Comparison of ENCODE assay signal across 1 cellular context in genomic region chr5:95864944-95865504, GRCh38.
A peak's percentile ranks its signal among the peaks of the same experiment; 100 is the strongest.
TF ChIP-seq lines count a peak whose summit lies in the region.

No MANE protein-coding gene starts in this region.

TF ChIP-seq in HepG2, 621 proteins besides CTCF, POLR2A, EP300 and RAD21 (continued from another document and continues in another):
- TF ChIP-seq AHDC1 (CRISPR knock-in tag; IDR thresholded peaks at IDR 0.05; ENCODE audit: borderline replicate concordance) (peak; percentile 81; the same call in 1 of the 2 replicates), CBX2 (IDR thresholded peaks at IDR 0.05; ENCODE audit: low read depth, low read length) (no peak), CBX2 (CRISPR knock-in tag; IDR thresholded peaks at IDR 0.05; ENCODE audit: low read depth) (no peak), MEIS1 (CRISPR knock-in tag; IDR thresholded peaks at IDR 0.05; ENCODE audit: borderline replicate concordance) (peak; percentile 86; the same call in 1 of the 2 replicates), RCOR2 (CRISPR knock-in tag; IDR thresholded peaks at IDR 0.05) (peak; percentile 75), SRY (CRISPR knock-in tag; IDR thresholded peaks at IDR 0.05) (no peak), BCL3 (CRISPR knock-in tag; IDR thresholded peaks at IDR 0.05) (peak; percentile 92), GMEB1 (CRISPR knock-in tag; IDR thresholded peaks at IDR 0.05; ENCODE audit: borderline replicate concordance) (no peak), PAX8 (CRISPR knock-in tag; IDR thresholded peaks at IDR 0.05; ENCODE audit: borderline replicate concordance) (no peak), ZBTB3 (CRISPR knock-in tag; IDR thresholded peaks at IDR 0.05; ENCODE audit: borderline replicate concordance, low read depth) (0 out of 2 replicates have a peak, but pooled peaks have one; percentile 25), EEA1 (CRISPR knock-in tag; IDR thresholded peaks at IDR 0.05; ENCODE audit: borderline replicate concordance) (no peak), PRPF4 (IDR thresholded peaks at IDR 0.05; ENCODE audit: low read depth, low read length, poor library complexity, severe bottlenecking) (no peak), HBP1 (CRISPR knock-in tag; IDR thresholded peaks at IDR 0.05; ENCODE audit: low read depth) (peak; percentile 36; the same call in 1 of the 2 replicates), ZNF34 (CRISPR knock-in tag; IDR thresholded peaks at IDR 0.05; ENCODE audit: borderline replicate concordance) (no peak), CREB1 (IDR thresholded peaks at IDR 0.05) (0 out of 2 replicates have a peak, but pooled peaks have one; percentile 24), CREB1 (CRISPR knock-in tag; IDR thresholded peaks at IDR 0.05) (peak; percentile 76), FOXP1 (IDR thresholded peaks at IDR 0.05) (no peak), FOXP1 (CRISPR knock-in tag; IDR thresholded peaks at IDR 0.05) (peak; percentile 82), CSRNP1 (CRISPR knock-in tag; IDR thresholded peaks at IDR 0.05) (peak; percentile 51; the same call in 1 of the 2 replicates), HOMEZ (CRISPR knock-in tag; IDR thresholded peaks at IDR 0.05; ENCODE audit: low read depth) (peak; percentile 96), ZNF768 (CRISPR knock-in tag; IDR thresholded peaks at IDR 0.05) (no peak), ZNF333 (CRISPR knock-in tag; IDR thresholded peaks at IDR 0.05; ENCODE audit: borderline replicate concordance) (no peak), ZNF101 (CRISPR knock-in tag; IDR thresholded peaks at IDR 0.05; ENCODE audit: borderline replicate concordance, low read depth) (no peak), ZIK1 (CRISPR knock-in tag; IDR thresholded peaks at IDR 0.05; ENCODE audit: borderline replicate concordance, low read depth) (no peak), ARID5B (CRISPR knock-in tag; IDR thresholded peaks at IDR 0.05) (peak; percentile 91), HNF4A (CRISPR knock-in tag; IDR thresholded peaks at IDR 0.05) (no peak; the same call in none of the 2 replicates), GABPA (IDR thresholded peaks at IDR 0.05; ENCODE audit: low read depth, low read length) (no peak), GABPA (CRISPR knock-in tag; IDR thresholded peaks at IDR 0.05; ENCODE audit: low read depth) (no peak), ZNF160 (CRISPR knock-in tag; IDR thresholded peaks at IDR 0.05) (no peak), PRDM4 (CRISPR knock-in tag; IDR thresholded peaks at IDR 0.05; ENCODE audit: borderline replicate concordance) (no peak), HNF1B (CRISPR knock-in tag; IDR thresholded peaks at IDR 0.05) (peak; percentile 87), MYPOP (CRISPR knock-in tag; IDR thresholded peaks at IDR 0.05) (peak; percentile 90), ZNF572 (CRISPR knock-in tag; IDR thresholded peaks at IDR 0.05) (peak; percentile 92; the same call in 1 of the 2 replicates)
